23 cellular contexts compared by ENCODE assay signal in genomic region chr10:88946965-88947590, GRCh38. TPM values are rescaled to one million over a fixed set of nuclear protein-coding genes. Genes with fewer than 3 reads are reported as not detected.
DNase-seq lines count a peak whose midpoint lies in the region; ATAC-seq, FAIRE-seq and TF ChIP-seq lines count a peak whose summit lies in the region.
"Had no signal": no experiment of that assay in that cellular context is flagged by ENCODE, and none has a peak within 500 bp of the region (broad histone marks: within the 10 kb centered on the region; RNA-seq: fewer than 3 reads in every experiment).

No MANE protein-coding gene starts in this region.

- dilution Hi-C loops in IMR-90 (cut with HindIII; ENCODE audit: low sequenced_read_pairs, unreplicated experiment), result no loop called here

- H2BK15ac ChIP-seq in IMR-90 (ENCODE audit: low read depth, low read length), result no peak overlapping the region

- H3K36me3 Mint-ChIP-seq in astrocyte (ENCODE audit: low read depth, unreplicated experiment) (peaks cover 14% of the 10 kb centered on the region), osteocyte (ENCODE audit: unreplicated experiment) (peaks cover 16% of the 10 kb centered on the region)
- H3K36me3 Mint-ChIP-seq: WTC11 had no signal

- H3K9ac ChIP-seq in IMR-90 (ENCODE audit: low read depth, low read length) (no peak overlapping the region), astrocyte (ENCODE audit: low read length) (no peak overlapping the region)
- H3K9ac ChIP-seq: parathyroid adenoma had no signal

- peak overlapping the region; percentile 14; the same call in 1 of the 2 replicates for H3K4ac ChIP-seq in IMR-90 (ENCODE audit: low read depth, low read length)

- FAIRE-seq in astrocyte (lab: Jason Lieb, UNC), result peak; percentile 9
- FAIRE-seq: endothelial cell of umbilical vein, GM12892 had no signal

- H3K4me3 ChIP-seq in IMR-90 (ENCODE audit: insufficient read depth, low read depth, low read length), result no peak overlapping the region
- no peak overlapping the region for H3K4me3 ChIP-seq in astrocyte (ENCODE audit: insufficient read depth, low read depth, low read length)
- H3K4me3 ChIP-seq in tibial artery, result peak overlapping the region; percentile 68 to 72

- intact Hi-C loops in IMR-90 (cut with micrococcal nuclease) (no loop called here), tibial artery (cut with DNase I; ENCODE audit: low total_unique reads) (no loop called here)

- CTCF ChIA-PET in IMR-90 (lab: Yijun Ruan, JAX), result interaction anchor here (1.9 kb wide), 1 partner anchor 14 kb away, joined by 6 read pairs; no protein-coding TSS in a partner anchor

- H3K9me3 Mint-ChIP-seq in astrocyte (ENCODE audit: unreplicated experiment) (no peaks in the 10 kb centered on the region), osteocyte (ENCODE audit: unreplicated experiment) (no peaks in the 10 kb centered on the region)
- H3K9me3 Mint-ChIP-seq: naive thymus-derived CD4-positive, alpha-beta T cell; WTC11 had no signal

- in situ Hi-C loops in IMR-90 (cut with MboI; ENCODE audit: low sequenced_read_pairs), result no loop called here

- H2AK9ac ChIP-seq in IMR-90 (replicated peaks; ENCODE audit: low read depth, low read length, poor library complexity), result no peak overlapping the region

- H3K27me3 ChIP-seq in IMR-90 (ENCODE audit: control insufficient read depth, insufficient read depth, low read length) (no peaks in the 10 kb centered on the region), astrocyte (ENCODE audit: insufficient read depth, low read length) (no peaks in the 10 kb centered on the region), tibial artery (no peaks in the 10 kb centered on the region)
- H3K27me3 ChIP-seq: dorsolateral prefrontal cortex had no signal

- H3K27ac ChIP-seq in IMR-90 (ENCODE audit: insufficient read depth, low read length) (peak overlapping the region; percentile 10; the same call in 1 of the 2 replicates), astrocyte (ENCODE audit: low read depth, low read length) (no peak overlapping the region), tibial artery (peak overlapping the region; percentile 88 to 89)
- H3K27ac ChIP-seq: dorsolateral prefrontal cortex, parathyroid adenoma, RWPE1 had no signal

- no peak overlapping the region for H2BK120ac ChIP-seq in IMR-90 (ENCODE audit: low read depth, low read length)

- no peak overlapping the region for H3K27ac Mint-ChIP-seq in astrocyte (ENCODE audit: unreplicated experiment)
- H3K27ac Mint-ChIP-seq in osteocyte (ENCODE audit: unreplicated experiment), result peak overlapping the region; percentile 38
- H3K27ac Mint-ChIP-seq: naive thymus-derived CD4-positive, alpha-beta T cell; WTC11 had no signal

- POLR2A ChIA-PET in IMR-90 (lab: Charles Lee; ENCODE audit: unreplicated experiment), result no interaction called here

- H3K27me3 Mint-ChIP-seq in astrocyte (ENCODE audit: low read depth, unreplicated experiment) (no peaks in the 10 kb centered on the region), osteocyte (ENCODE audit: unreplicated experiment) (no peaks in the 10 kb centered on the region)

- H4K91ac ChIP-seq in IMR-90 (ENCODE audit: insufficient read depth, low read depth, low read length), result no peak overlapping the region

- H2BK5ac ChIP-seq in IMR-90 (ENCODE audit: low read depth, low read length, poor library complexity, severe bottlenecking), result no peak overlapping the region

- 0 out of 4 replicates have a peak overlapping the region, but pooled peaks of 1 of the 2 experiments have one; percentile 13 for H4K8ac ChIP-seq in IMR-90 (ENCODE audit: low read depth in 2 of 2, low read length in 2 of 2)

- TF ChIP-seq CTCF in IMR-90 (conservative IDR thresholded peaks at IDR 0.05; ENCODE audit: low read depth, low read length), result no peak
- no peak for TF ChIP-seq CTCF in astrocyte (IDR thresholded peaks at IDR 0.05; ENCODE audit: insufficient read depth, low read depth, low read length)
- TF ChIP-seq CTCF in osteocyte (IDR thresholded peaks at IDR 0.05), result no peak
- no peak for TF ChIP-seq CTCF in tibial artery (IDR thresholded peaks at IDR 0.05)

- no peak for TF ChIP-seq POLR2A in IMR-90 (IDR thresholded peaks at IDR 0.05; ENCODE audit: low read depth, low read length)

- peaks cover 10% of the 10 kb centered on the region for H3K9me1 ChIP-seq in IMR-90 (ENCODE audit: insufficient read depth, low read length)

- DNase-seq in IMR-90, result no peak
- DNase-seq in astrocyte (ENCODE audit: low read depth), result peak; percentile 42
- no peak for DNase-seq in osteocyte (ENCODE audit: extremely low spot score, unreplicated experiment)
- DNase-seq in tibial artery, result no peak
- DNase-seq in occipital lobe (lab: John Stamatoyannopoulos, UW), result no peak
- DNase-seq: activated naive CD4-positive, alpha-beta T cell treated with anti-CD3 and anti-CD28 coated beads, Interleukin-2, amount 50 U/mL, for 16 hours; anterior cingulate cortex; C1 segment of cervical spinal cord; Calu3; central memory CD4-positive, alpha-beta T cell; dorsolateral prefrontal cortex; naive thymus-derived CD4-positive, alpha-beta T cell; NCI-H1105 treated with DMSO at 0.1 percent for 48 hours; NCI-H2029; NCI-H526 treated with DMSO at 0.1 percent for 48 hours had no signal

- H3K36me3 ChIP-seq in IMR-90 (ENCODE audit: control insufficient read depth, insufficient read depth, low read length) (peaks cover 31% of the 10 kb centered on the region), astrocyte (ENCODE audit: insufficient read depth, low read length) (peaks cover 5% of the 10 kb centered on the region), tibial artery (peaks cover 65 to 88% (median 86%) of the 10 kb centered on the region in 3 donors)

- H2BK20ac ChIP-seq in IMR-90 (ENCODE audit: low read depth, low read length), result no peak overlapping the region

- no peak overlapping the region; the same call in 1 of the 2 replicates for H2AK5ac ChIP-seq in IMR-90 (ENCODE audit: low read depth, low read length)

- ATAC-seq in IMR-90 (ENCODE audit: low read depth), result no peak
- ATAC-seq in GM18517 (IDR thresholded peaks at IDR 0.05; ENCODE audit: unreplicated experiment), result no peak
- no peak for ATAC-seq in HG03520 (IDR thresholded peaks at IDR 0.05; ENCODE audit: unreplicated experiment)
- ATAC-seq: HCT116; naive thymus-derived CD4-positive, alpha-beta T cell; WTC11 had no signal

- H2AFZ ChIP-seq in IMR-90 (replicated peaks; ENCODE audit: low read length, poor library complexity), result no peak overlapping the region
- no peak overlapping the region for H2AFZ ChIP-seq in astrocyte (ENCODE audit: low read depth, low read length)
- H2AFZ ChIP-seq: parathyroid adenoma had no signal

- peaks cover 12% of the 10 kb centered on the region for H3K4me1 Mint-ChIP-seq in astrocyte (ENCODE audit: low read depth, unreplicated experiment)
- peaks cover 55% of the 10 kb centered on the region for H3K4me1 Mint-ChIP-seq in osteocyte (ENCODE audit: unreplicated experiment)

- H3K79me1 ChIP-seq in IMR-90 (ENCODE audit: low read depth in 1 of 2, low read length in 2 of 2), result peaks cover 14 to 42% of the 10 kb centered on the region in 2 experiments; a peak in 3 of 4 replicates

- no peaks in the 10 kb centered on the region for H3K9me3 ChIP-seq in IMR-90 (ENCODE audit: control insufficient read depth, insufficient read depth, low read length)
- no peaks in the 10 kb centered on the region for H3K9me3 ChIP-seq in astrocyte (ENCODE audit: insufficient read depth, low read depth, low read length)
- H3K9me3 ChIP-seq in tibial artery, result no peaks in the 10 kb centered on the region

- no CpG with 5 or more reads among the region's 6 CpGs for WGBS in IMR-90 (ENCODE audit: extremely low coverage in 2 of 2, insufficient read length in 1 of 2), 2 experiments

- peaks cover 43% of the 10 kb centered on the region for H3K79me2 ChIP-seq in astrocyte (ENCODE audit: insufficient read depth, low read length)
- H3K79me2 ChIP-seq: parathyroid adenoma had no signal

- H3K4me1 ChIP-seq in IMR-90 (ENCODE audit: control insufficient read depth, insufficient read depth, low read length) (peaks cover 9% of the 10 kb centered on the region), astrocyte (ENCODE audit: insufficient read depth, low read length) (peaks cover 17% of the 10 kb centered on the region), tibial artery (peaks cover 0 to 52% (median 39%) of the 10 kb centered on the region in 4 donors)

- H3K4me2 ChIP-seq in IMR-90 (ENCODE audit: low read depth, low read length), result no peak overlapping the region
- H3K4me2 ChIP-seq in astrocyte (ENCODE audit: low read length), result peak overlapping the region; percentile 16

- H3K14ac ChIP-seq in IMR-90 (replicated peaks; ENCODE audit: low read depth, low read length), result no peak overlapping the region; the same call in 1 of the 2 replicates

- no peak overlapping the region for H3K56ac ChIP-seq in IMR-90 (ENCODE audit: extremely low read depth, insufficient read depth, low read length)

- H3K4me3 Mint-ChIP-seq in astrocyte (ENCODE audit: unreplicated experiment) (no peak overlapping the region), osteocyte (ENCODE audit: unreplicated experiment) (no peak overlapping the region)
- H3K4me3 Mint-ChIP-seq: naive thymus-derived CD4-positive, alpha-beta T cell; WTC11 had no signal

- no peak overlapping the region for H3K18ac ChIP-seq in IMR-90 (ENCODE audit: low read depth, low read length)

- H4K5ac ChIP-seq in IMR-90 (ENCODE audit: low read depth, low read length), result peak overlapping the region; percentile 15; the same call in 1 of the 2 replicates

- peaks cover 51% of the 10 kb centered on the region for H4K20me1 ChIP-seq in IMR-90 (ENCODE audit: insufficient read depth, low read length)
- peaks cover 37% of the 10 kb centered on the region for H4K20me1 ChIP-seq in astrocyte (ENCODE audit: insufficient read depth, low read length)

- H3K23ac ChIP-seq in IMR-90 (ENCODE audit: low read depth, low read length), result no peak overlapping the region; the same call in 1 of the 2 replicates

- no TSS peak for BruUV-seq in IMR-90 (replicated peaks; lab: Mats Ljungman, UMichigan)

- TF ChIP-seq RAD21 in IMR-90 (IDR thresholded peaks at IDR 0.05; ENCODE audit: low read length), result no peak

TF ChIP-seq in IMR-90, 13 proteins besides CTCF, POLR2A, EP300 and RAD21:
- TF ChIP-seq RFX5 (IDR thresholded peaks at IDR 0.05; ENCODE audit: low read depth, low read length), result no peak
- TF ChIP-seq CEBPB (IDR thresholded peaks at IDR 0.05; ENCODE audit: low read depth, low read length), result 0 out of 2 replicates have a peak, but pooled peaks have one; percentile 3
TF ChIP-seq in IMR-90: peak in this region for 1.

RNA-seq across cellular contexts. Expression of gene ACTA2, which starts 5.5 kb away (rescaled TPM):
- total RNA-seq in IMR-90 (2012; rRNA removed), result 757 and 978 TPM in 2 replicates
- polyA plus RNA-seq in IMR-90 (2012; rRNA removed), result 1,117 and 1,235 TPM in 2 replicates
- polyA plus RNA-seq in IMR-90 (2012; cell fraction: cytosol; rRNA removed), result 948 and 1,147 TPM in 2 replicates
- polyA plus RNA-seq in IMR-90 (2012; cell fraction: nucleus; rRNA removed; ENCODE audit: low replicate concordance), result 396 and 625 TPM in 2 replicates
- total RNA-seq in astrocyte, result 320 and 345 TPM in 2 replicates
- 315 and 329 TPM in 2 replicates for total RNA-seq in osteocyte
- total RNA-seq in occipital lobe, result 14.3 TPM

RNA-seq across cellular contexts. Expression of gene FAS, which starts 43.5 kb away (rescaled TPM):
- 53.8 and 54.7 TPM in 2 replicates for total RNA-seq in IMR-90 (2012; rRNA removed)
- 31.1 and 34.3 TPM in 2 replicates for polyA plus RNA-seq in IMR-90 (2012; rRNA removed)
- 11.6 and 17.5 TPM in 2 replicates for polyA plus RNA-seq in IMR-90 (2012; cell fraction: cytosol; rRNA removed)
- polyA plus RNA-seq in IMR-90 (2012; cell fraction: nucleus; rRNA removed; ENCODE audit: low replicate concordance), result 7.6 and 49.3 TPM in 2 replicates
- 32.3 and 32.6 TPM in 2 replicates for total RNA-seq in astrocyte
- total RNA-seq in osteocyte, result 6.9 and 8.8 TPM in 2 replicates
- total RNA-seq in occipital lobe, result 2.2 TPM

Comparison
In these comparisons a context has a peak if more than half of its experiments do, and no peak if none do; other contexts are left out.
1. H3K4me3 ChIP-seq: peak in tibial artery (2 of 2); none in IMR-90 (single experiment) and astrocyte (single experiment).
2. RNA of gene ACTA2, which starts 5.5 kb away (total RNA-seq): 757 to 978 TPM in IMR-90, 320 to 345 TPM in astrocyte and 315 to 329 TPM in osteocyte; 14.3 TPM in occipital lobe (single experiment); every median in the first group is over 10 times any median in the second.